1 cellular context compared by ENCODE assay signal in the genomic region with DNA sequence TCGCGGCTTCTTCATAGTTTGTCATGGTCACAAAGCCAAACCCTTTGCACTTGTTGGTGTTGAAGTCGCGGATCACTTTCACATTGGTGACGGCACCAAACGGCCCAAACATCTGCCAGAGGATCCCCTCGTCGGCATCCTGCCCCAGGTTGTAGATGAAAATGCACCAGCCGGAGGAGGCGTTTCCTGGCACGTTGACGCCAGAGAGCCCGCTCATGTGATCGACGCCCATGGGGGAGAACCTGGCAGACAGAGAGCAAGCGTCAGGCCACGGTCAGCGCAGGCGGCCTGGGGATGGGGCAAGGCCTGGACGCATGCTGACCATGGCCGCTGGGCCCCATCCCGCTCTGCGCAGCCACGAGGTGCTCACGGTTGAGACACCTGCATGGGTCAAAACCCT.
A peak's percentile ranks its signal among the peaks of the same experiment; 100 is the strongest.
TF ChIP-seq lines count a peak whose summit lies in the region.

No MANE protein-coding gene starts in this region.

TF ChIP-seq in K562, 482 proteins besides CTCF, POLR2A, EP300 and RAD21:
- TF ChIP-seq, protein P1, sequence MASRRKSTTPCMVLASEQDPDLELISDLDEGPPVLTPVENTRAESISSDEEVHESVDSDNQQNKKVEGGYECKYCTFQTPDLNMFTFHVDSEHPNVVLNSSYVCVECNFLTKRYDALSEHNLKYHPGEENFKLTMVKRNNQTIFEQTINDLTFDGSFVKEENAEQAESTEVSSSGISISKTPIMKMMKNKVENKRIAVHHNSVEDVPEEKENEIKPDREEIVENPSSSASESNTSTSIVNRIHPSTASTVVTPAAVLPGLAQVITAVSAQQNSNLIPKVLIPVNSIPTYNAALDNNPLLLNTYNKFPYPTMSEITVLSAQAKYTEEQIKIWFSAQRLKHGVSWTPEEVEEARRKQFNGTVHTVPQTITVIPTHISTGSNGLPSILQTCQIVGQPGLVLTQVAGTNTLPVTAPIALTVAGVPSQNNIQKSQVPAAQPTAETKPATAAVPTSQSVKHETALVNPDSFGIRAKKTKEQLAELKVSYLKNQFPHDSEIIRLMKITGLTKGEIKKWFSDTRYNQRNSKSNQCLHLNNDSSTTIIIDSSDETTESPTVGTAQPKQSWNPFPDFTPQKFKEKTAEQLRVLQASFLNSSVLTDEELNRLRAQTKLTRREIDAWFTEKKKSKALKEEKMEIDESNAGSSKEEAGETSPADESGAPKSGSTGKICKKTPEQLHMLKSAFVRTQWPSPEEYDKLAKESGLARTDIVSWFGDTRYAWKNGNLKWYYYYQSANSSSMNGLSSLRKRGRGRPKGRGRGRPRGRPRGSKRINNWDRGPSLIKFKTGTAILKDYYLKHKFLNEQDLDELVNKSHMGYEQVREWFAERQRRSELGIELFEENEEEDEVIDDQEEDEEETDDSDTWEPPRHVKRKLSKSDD (conservative IDR thresholded peaks at IDR 0.05; ENCODE audit: low read length): no peak
- no peak for TF ChIP-seq TSC22D4 (tag; IDR thresholded peaks at IDR 0.05)
- no peak for TF ChIP-seq THRAP3 (IDR thresholded peaks at IDR 0.05; ENCODE audit: borderline replicate concordance)
- no peak for TF ChIP-seq MTA1 (IDR thresholded peaks at IDR 0.05; ENCODE audit: borderline replicate concordance)
- TF ChIP-seq KLF13 (tag; IDR thresholded peaks at IDR 0.05; ENCODE audit: borderline replicate concordance, low read depth): no peak
- peak; percentile 57 for TF ChIP-seq RBM22 (IDR thresholded peaks at IDR 0.05; ENCODE audit: low read depth, low read length, poor library complexity, severe bottlenecking)
- TF ChIP-seq SNRNP70 (optimal IDR thresholded peaks at IDR 0.05; ENCODE audit: low read depth, low read length): no peak
- TF ChIP-seq PPARD (CRISPR knock-in tag; IDR thresholded peaks at IDR 0.05): no peak
- TF ChIP-seq POLR2G (IDR thresholded peaks at IDR 0.05; ENCODE audit: low read depth, low read length): peak; percentile 64
- TF ChIP-seq, protein P2, sequence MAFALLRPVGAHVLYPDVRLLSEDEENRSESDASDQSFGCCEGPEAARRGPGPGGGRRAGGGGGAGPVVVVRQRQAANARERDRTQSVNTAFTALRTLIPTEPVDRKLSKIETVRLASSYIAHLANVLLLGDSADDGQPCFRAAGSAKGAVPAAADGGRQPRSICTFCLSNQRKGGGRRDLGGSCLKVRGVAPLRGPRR (CRISPR knock-in tag; IDR thresholded peaks at IDR 0.05): no peak
- no peak for TF ChIP-seq HDAC3 (IDR thresholded peaks at IDR 0.05; ENCODE audit: borderline replicate concordance, partially characterized antibody)
